Comparison of ENCODE assay signal across 30 cellular contexts in genomic region chr2:197357986-197358385, GRCh38.
"Had no signal": no experiment of that assay in that cellular context is flagged by ENCODE, and none has a peak within 500 bp of the region (broad histone marks: within the 10 kb centered on the region; RNA-seq: fewer than 3 reads in every experiment).

No MANE protein-coding gene starts in this region.

- H3K27ac Mint-ChIP-seq: activated B cell treated with CpG ODN at 0.5 μM for 24 hours; activated CD8-positive, alpha-beta T cell treated with anti-CD3 and anti-CD28 coated beads for 36 hours; activated naive CD4-positive, alpha-beta T cell treated with anti-CD3 and anti-CD28 coated beads, Interleukin-2, amount 10 ng/mL, durations not matched to agents 7 days and 5 days; activated naive CD4-positive, alpha-beta T cell treated with anti-CD3 and anti-CD28 coated beads, Interleukin-2, amount 50 U/mL, for 72 hours; activated naive CD8-positive, alpha-beta T cell treated with anti-CD3 and anti-CD28 coated beads, Interleukin-2, amount 10 ng/mL, durations not matched to agents 7 days and 5 days; activated T-cell treated with anti-CD3 and anti-CD28 coated beads, Interleukin-2, amount 50 U/mL, for 72 hours; brain; T-helper 17 cell; T-helper 2 cell treated with Interferon-gamma antibody and Interleukin-4, amounts not matched to agents 5 μg/mL and 100 μg/mL, for 36 hours had no signal

- H3K4me1 ChIP-seq: ascending aorta, breast epithelium, colonic mucosa, esophagus squamous epithelium, gastroesophageal sphincter had no signal

- H3K36me3 ChIP-seq: ascending aorta, breast epithelium, cardiac muscle cell, colonic mucosa, esophagus squamous epithelium, gastroesophageal sphincter, WERI-Rb-1 had no signal

- H3K27me3 ChIP-seq: ascending aorta, breast epithelium, cardiac muscle cell, colonic mucosa, esophagus squamous epithelium, gastroesophageal sphincter had no signal

- H3K4me1 Mint-ChIP-seq: activated B cell treated with CpG ODN at 0.5 μM for 24 hours had no signal

- H3K4me3 ChIP-seq: ascending aorta, breast epithelium, cardiac muscle cell, colonic mucosa, esophagus squamous epithelium, gastroesophageal sphincter had no signal

- H3K4me3 Mint-ChIP-seq: activated B cell treated with CpG ODN at 0.5 μM for 24 hours; activated CD8-positive, alpha-beta T cell treated with anti-CD3 and anti-CD28 coated beads for 36 hours; activated naive CD4-positive, alpha-beta T cell treated with anti-CD3 and anti-CD28 coated beads, Interleukin-2, amount 10 ng/mL, durations not matched to agents 7 days and 5 days; activated naive CD8-positive, alpha-beta T cell treated with anti-CD3 and anti-CD28 coated beads, Interleukin-2, amount 10 ng/mL, durations not matched to agents 7 days and 5 days; activated T-cell treated with anti-CD3 and anti-CD28 coated beads, Interleukin-2, amount 50 U/mL, for 24 hours; brain; T-helper 17 cell; T-helper 2 cell treated with Interferon-gamma antibody and Interleukin-4, amounts not matched to agents 5 μg/mL and 100 μg/mL, for 36 hours had no signal

- DNase-seq: activated B cell treated with CpG ODN at 0.5 μM for 24 hours; activated CD4-positive, alpha-beta T cell treated with anti-CD3 and anti-CD28 coated beads for 48 hours; activated CD4-positive, alpha-beta T cell treated with anti-CD3 and anti-CD28 coated beads, Interleukin-2, amount 50 U/mL, for 1 hour; activated CD4-positive, alpha-beta T cell treated with anti-CD3 and anti-CD28 coated beads, Interleukin-2, amount 50 U/mL, for 48 hours; activated CD8-positive, alpha-beta memory T cell treated with anti-CD3 and anti-CD28 coated beads for 24 hours; activated CD8-positive, alpha-beta T cell treated with anti-CD3 and anti-CD28 coated beads for 36 hours; activated gamma-delta T cell; activated naive CD4-positive, alpha-beta T cell; activated naive CD4-positive, alpha-beta T cell treated with anti-CD3 and anti-CD28 coated beads, Interleukin-2, amount 10 ng/mL, durations not matched to agents 7 days and 5 days; activated naive CD8-positive, alpha-beta T cell treated with anti-CD3 and anti-CD28 coated beads, Interleukin-2, amount 10 ng/mL, durations not matched to agents 7 days and 5 days; activated T-cell treated with anti-CD3 and anti-CD28 coated beads, Interleukin-2, amount 50 U/mL, for 24 hours; activated T-cell treated with anti-CD3 and anti-CD28 coated beads, Interleukin-2, amount 50 U/mL, for 72 hours; central memory CD4-positive, alpha-beta T cell; cerebellar nuclear complex; colonic mucosa; effector CD8-positive, alpha-beta T cell; esophagus squamous epithelium; foreskin melanocyte; T-helper 1 cell; T-helper 17 cell; T1000; WERI-Rb-1 had no signal

- H3K27me3 Mint-ChIP-seq: activated B cell treated with CpG ODN at 0.5 μM for 24 hours; activated CD8-positive, alpha-beta T cell treated with anti-CD3 and anti-CD28 coated beads for 36 hours; activated naive CD4-positive, alpha-beta T cell treated with anti-CD3 and anti-CD28 coated beads, Interleukin-2, amount 10 ng/mL, durations not matched to agents 7 days and 5 days; activated naive CD8-positive, alpha-beta T cell treated with anti-CD3 and anti-CD28 coated beads, Interleukin-2, amount 10 ng/mL, durations not matched to agents 7 days and 5 days; activated T-cell treated with anti-CD3 and anti-CD28 coated beads, Interleukin-2, amount 50 U/mL, for 24 hours; T-helper 17 cell had no signal

- H3K27ac ChIP-seq: ascending aorta, breast epithelium, cardiac muscle cell, colonic mucosa, epithelial cell of prostate, esophagus squamous epithelium, gastroesophageal sphincter, WERI-Rb-1 had no signal

- H3K9me3 Mint-ChIP-seq: activated B cell treated with CpG ODN at 0.5 μM for 24 hours; activated naive CD4-positive, alpha-beta T cell treated with anti-CD3 and anti-CD28 coated beads, Interleukin-2, amount 50 U/mL, for 72 hours; brain had no signal

- H3K36me3 Mint-ChIP-seq: activated naive CD4-positive, alpha-beta T cell treated with anti-CD3 and anti-CD28 coated beads, Interleukin-2, amount 10 ng/mL, durations not matched to agents 7 days and 5 days; brain had no signal

- H3K9me3 ChIP-seq: ascending aorta, breast epithelium, colonic mucosa, esophagus squamous epithelium, gastroesophageal sphincter had no signal
